ENCODE assay signal across 8 cellular contexts in the genomic region with DNA sequence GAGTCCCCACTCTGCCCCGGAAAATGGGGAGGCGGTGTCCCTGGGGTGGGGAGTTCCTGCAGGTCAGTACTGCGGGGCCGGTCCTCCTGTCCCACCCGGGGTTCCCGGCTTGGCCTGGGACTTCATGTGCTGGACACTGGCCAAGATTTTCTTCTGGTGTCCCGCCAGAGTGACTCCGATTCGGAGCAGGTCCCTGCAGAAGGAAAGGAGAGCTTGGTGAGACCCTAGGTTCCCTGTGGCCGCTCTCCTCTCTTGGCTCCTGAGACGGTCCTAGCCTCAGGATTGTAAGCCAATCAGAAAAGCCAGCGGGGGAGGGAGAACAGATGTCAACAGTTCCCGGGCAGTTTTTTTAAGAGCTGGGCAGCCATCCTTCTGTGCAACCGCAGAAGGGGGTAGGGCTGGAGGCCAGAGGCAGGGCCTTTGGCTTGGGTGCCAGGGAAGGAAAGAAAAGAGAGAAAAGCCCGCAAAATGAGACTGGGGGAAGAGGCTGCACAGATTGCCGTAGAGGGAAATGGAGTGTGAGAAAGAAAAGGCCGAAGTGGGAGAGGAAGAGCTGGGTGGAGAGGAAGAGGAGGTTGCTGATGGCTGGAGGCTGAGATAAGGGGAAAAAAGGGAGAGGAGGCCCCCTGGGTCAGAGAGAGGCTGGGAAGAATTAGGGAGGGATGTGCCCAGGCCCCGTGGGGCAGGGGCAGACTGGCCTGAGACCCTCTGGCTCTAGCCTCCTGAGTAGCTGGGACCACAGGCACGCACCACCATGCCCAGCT. TPM values are rescaled to one million over a fixed set of nuclear protein-coding genes. Genes with fewer than 3 reads are reported as not detected.
DNase-seq lines count a peak whose midpoint lies in the region; ATAC-seq and TF ChIP-seq lines count a peak whose summit lies in the region.

No MANE protein-coding gene starts in this region.

- intact Hi-C loops in Right ventricle myocardium inferior (cut with DNase I) = loop anchor here (2.0 kb wide), 1 partner anchor 23 kb away; a partner anchor contains a TSS

- peak overlapping the region; percentile 28 for H3K27ac Mint-ChIP-seq in activated T-helper 17 cell treated with anti-CD3 and anti-CD28 coated beads, Interleukin-2, amount 50 U/mL, for 72 hours

- peak; percentile 88 for ATAC-seq in HG03135 (IDR thresholded peaks at IDR 0.05; ENCODE audit: unreplicated experiment)
- ATAC-seq in activated T-helper 17 cell treated with anti-CD3 and anti-CD28 coated beads, Interleukin-2, amount 50 U/mL, for 72 hours (replicated peaks) = peak; percentile 91
- ATAC-seq in Right ventricle myocardium inferior = peak; percentile 85

- H3K27me3 Mint-ChIP-seq in activated T-helper 17 cell treated with anti-CD3 and anti-CD28 coated beads, Interleukin-2, amount 50 U/mL, for 72 hours = peaks cover 6% of the 10 kb centered on the region

- peak; percentile 61 for TF ChIP-seq POLR2A in GM19099 (IDR thresholded peaks at IDR 0.05; ENCODE audit: extremely low read depth, insufficient read length, low read depth)

- H3K36me3 Mint-ChIP-seq in activated T-helper 17 cell treated with anti-CD3 and anti-CD28 coated beads, Interleukin-2, amount 50 U/mL, for 72 hours (ENCODE audit: low read depth) = no peaks in the 10 kb centered on the region

- DNase-seq in DMS153 (lab: John Stamatoyannopoulos, UW) = peak; percentile 89
- DNase-seq in NCI-H2227 treated with DMSO at 0.1 percent for 48 hours (lab: John Stamatoyannopoulos, UW) = peak; percentile 86
- DNase-seq in Right ventricle myocardium inferior (ENCODE audit: missing footprints) = peak; percentile 82
- DNase-seq in pons (ENCODE audit: low spot score) = peak; percentile 82
- DNase-seq in effector CD8-positive, alpha-beta T cell (lab: John Stamatoyannopoulos, UW) = no peak

- H3K4me3 Mint-ChIP-seq in activated T-helper 17 cell treated with anti-CD3 and anti-CD28 coated beads, Interleukin-2, amount 50 U/mL, for 72 hours = no peak overlapping the region

- no peaks in the 10 kb centered on the region for H3K4me1 Mint-ChIP-seq in activated T-helper 17 cell treated with anti-CD3 and anti-CD28 coated beads, Interleukin-2, amount 50 U/mL, for 72 hours

- H3K9me3 Mint-ChIP-seq in activated T-helper 17 cell treated with anti-CD3 and anti-CD28 coated beads, Interleukin-2, amount 50 U/mL, for 72 hours = no peaks in the 10 kb centered on the region

RNA-seq across cellular contexts. Expression of a gene that starts 23.7 kb away (rescaled TPM):
- 1 to 10 TPM; 4.1 to 6.4 TPM for total RNA-seq in activated T-helper 17 cell treated with anti-CD3 and anti-CD28 coated beads, Interleukin-2, amount 50 U/mL, for 72 hours
- 27.0 TPM for total RNA-seq in Right ventricle myocardium inferior

RNA-seq across cellular contexts. Expression of a gene that starts 48.9 kb away (rescaled TPM):
- total RNA-seq in activated T-helper 17 cell treated with anti-CD3 and anti-CD28 coated beads, Interleukin-2, amount 50 U/mL, for 72 hours = 10 to 100 TPM; 15.7 to 30.1 TPM
- total RNA-seq in Right ventricle myocardium inferior = 10.2 TPM
